Comparison of ENCODE assay signal across 15 cellular contexts in the genomic region with DNA sequence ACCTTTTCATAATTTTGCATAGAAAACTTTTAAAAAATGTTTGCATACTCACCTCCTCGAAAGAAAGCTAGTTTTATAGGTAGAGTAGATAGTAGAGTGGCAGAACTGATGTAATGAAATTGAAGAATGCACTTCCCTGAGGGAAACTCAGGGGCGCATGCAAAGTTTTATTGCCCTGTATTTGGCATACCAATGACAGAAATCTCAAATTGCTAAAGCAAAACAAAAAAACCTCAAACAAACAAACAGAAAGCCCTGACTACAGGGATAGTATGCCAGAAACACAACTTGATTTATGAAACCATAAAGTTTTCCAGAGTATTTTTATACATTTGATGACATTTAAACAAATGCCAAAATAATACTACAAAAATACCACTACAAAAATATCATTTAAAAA. TPM values are rescaled to one million over a fixed set of nuclear protein-coding genes. Genes with fewer than 3 reads are reported as not detected.
DNase-seq lines count a peak whose midpoint lies in the region; ATAC-seq and TF ChIP-seq lines count a peak whose summit lies in the region.
"Had no signal": no experiment of that assay in that cellular context is flagged by ENCODE, and none has a peak within 500 bp of the region (broad histone marks: within the 10 kb centered on the region; RNA-seq: fewer than 3 reads in every experiment).

No MANE protein-coding gene starts in this region.

- H3K27ac ChIP-seq in GM23338 (ENCODE audit: low read depth) (no peak overlapping the region), psoas muscle (no peak overlapping the region)

- no peaks in the 10 kb centered on the region for H3K9me3 Mint-ChIP-seq in GM23338
- H3K9me3 Mint-ChIP-seq: activated CD4-positive, alpha-beta memory T cell treated with anti-CD3 and anti-CD28 coated beads for 36 hours had no signal

- no peaks in the 10 kb centered on the region for H3K36me3 Mint-ChIP-seq in GM23338 (ENCODE audit: low read depth)
- H3K36me3 Mint-ChIP-seq: activated CD4-positive, alpha-beta memory T cell treated with anti-CD3 and anti-CD28 coated beads for 36 hours had no signal

- H3K27me3 ChIP-seq in GM23338 (ENCODE audit: insufficient read depth) = no peaks in the 10 kb centered on the region
- no peaks in the 10 kb centered on the region for H3K27me3 ChIP-seq in psoas muscle (ENCODE audit: insufficient read depth in 3 of 3, low read length in 2 of 3)

- H2AFZ ChIP-seq in GM23338 = no peak overlapping the region

- no peaks in the 10 kb centered on the region for H3K9me3 ChIP-seq in psoas muscle

- ATAC-seq in GM23338 = no peak
- no peak for ATAC-seq in psoas muscle

- no peaks in the 10 kb centered on the region for H3K79me2 ChIP-seq in GM23338 (replicated peaks; ENCODE audit: insufficient read depth)

- H3F3A ChIP-seq in GM23338 (replicated peaks; ENCODE audit: low read depth) = no peaks in the 10 kb centered on the region

- peaks cover 22% of the 10 kb centered on the region for H3K4me1 Mint-ChIP-seq in GM23338

- no peaks in the 10 kb centered on the region for H3K36me3 ChIP-seq in GM23338 (ENCODE audit: insufficient read depth)
- H3K36me3 ChIP-seq in psoas muscle (ENCODE audit: insufficient read depth in 1 of 2, low read depth in 1 of 2) = no peaks in the 10 kb centered on the region

- intact Hi-C loops in psoas muscle (cut with DNase I) = no loop called here

- WGBS in psoas muscle, 3 donors = 21 to 29% (median 22%) methylated on average over 2 of the region's 2 CpGs

- H3K4me1 ChIP-seq in GM23338 (ENCODE audit: insufficient read depth) (peaks cover 29% of the 10 kb centered on the region), psoas muscle (peaks cover 5% of the 10 kb centered on the region)

- no peaks in the 10 kb centered on the region for H3K9me2 ChIP-seq in GM23338 (ENCODE audit: insufficient read depth)

- no peak overlapping the region for H3K4me3 Mint-ChIP-seq in GM23338
- H3K4me3 Mint-ChIP-seq: activated CD4-positive, alpha-beta memory T cell treated with anti-CD3 and anti-CD28 coated beads for 36 hours had no signal

- H3K27ac Mint-ChIP-seq in GM23338 = peak overlapping the region; percentile 85
- H3K27ac Mint-ChIP-seq: activated CD4-positive, alpha-beta memory T cell treated with anti-CD3 and anti-CD28 coated beads for 36 hours had no signal

- H3K4me3 ChIP-seq in GM23338 (no peak overlapping the region), psoas muscle (peak overlapping the region; percentile 64)

- H4K20me1 ChIP-seq in GM23338 (replicated peaks; ENCODE audit: insufficient read depth) = no peaks in the 10 kb centered on the region

- DNase-seq in GM23338 (ENCODE audit: low spot score) (peak; percentile 23), SW480 (ENCODE audit: low spot score) (peak; percentile 4), fibroblast of gingiva (ENCODE audit: low read depth) (peak; percentile 40), psoas muscle (no peak), cerebellar nuclear complex (lab: John Stamatoyannopoulos, UW) (no peak), cortex of kidney (lab: John Stamatoyannopoulos, UW) (no peak), NCI-H2171 treated with DMSO at 0.1 percent for 48 hours (lab: John Stamatoyannopoulos, UW) (no peak)
- no peak for DNase-seq in activated CD4-positive, alpha-beta T cell treated with anti-CD3 and anti-CD28 coated beads, Interleukin-2, amount 50 U/mL, for 48 hours
- DNase-seq: activated CD4-positive, alpha-beta memory T cell treated with anti-CD3 and anti-CD28 coated beads for 36 hours; activated gamma-delta T cell; caudate nucleus; DND-41; kidney glomerular epithelial cell; NCI-H226; stimulated activated CD4-positive, alpha-beta T cell treated with anti-CD3 and anti-CD28 coated beads, Interleukin-15, amount 100 ng/mL, for 24 hours had no signal

- peaks cover 4% of the 10 kb centered on the region for H3K27me3 Mint-ChIP-seq in GM23338 (ENCODE audit: insufficient read depth, low read depth, poor library complexity)

- peak overlapping the region; percentile 21; the same call in 1 of the 2 replicates for H3K4me2 ChIP-seq in GM23338

- no peak for TF ChIP-seq CTCF in GM23338 (conservative IDR thresholded peaks at IDR 0.05; ENCODE audit: low read depth in 2 of 2)
- TF ChIP-seq CTCF in psoas muscle (IDR thresholded peaks at IDR 0.05) = no peak

TF ChIP-seq in GM23338, 12 proteins besides CTCF, POLR2A, EP300 and RAD21 (continues in another document):
- no peak for TF ChIP-seq ZNF331 (CRISPR knock-in tag; IDR thresholded peaks at IDR 0.05; ENCODE audit: low read depth)
- no peak for TF ChIP-seq JUNB (IDR thresholded peaks at IDR 0.05; ENCODE audit: unreplicated experiment)
- TF ChIP-seq, protein P1, sequence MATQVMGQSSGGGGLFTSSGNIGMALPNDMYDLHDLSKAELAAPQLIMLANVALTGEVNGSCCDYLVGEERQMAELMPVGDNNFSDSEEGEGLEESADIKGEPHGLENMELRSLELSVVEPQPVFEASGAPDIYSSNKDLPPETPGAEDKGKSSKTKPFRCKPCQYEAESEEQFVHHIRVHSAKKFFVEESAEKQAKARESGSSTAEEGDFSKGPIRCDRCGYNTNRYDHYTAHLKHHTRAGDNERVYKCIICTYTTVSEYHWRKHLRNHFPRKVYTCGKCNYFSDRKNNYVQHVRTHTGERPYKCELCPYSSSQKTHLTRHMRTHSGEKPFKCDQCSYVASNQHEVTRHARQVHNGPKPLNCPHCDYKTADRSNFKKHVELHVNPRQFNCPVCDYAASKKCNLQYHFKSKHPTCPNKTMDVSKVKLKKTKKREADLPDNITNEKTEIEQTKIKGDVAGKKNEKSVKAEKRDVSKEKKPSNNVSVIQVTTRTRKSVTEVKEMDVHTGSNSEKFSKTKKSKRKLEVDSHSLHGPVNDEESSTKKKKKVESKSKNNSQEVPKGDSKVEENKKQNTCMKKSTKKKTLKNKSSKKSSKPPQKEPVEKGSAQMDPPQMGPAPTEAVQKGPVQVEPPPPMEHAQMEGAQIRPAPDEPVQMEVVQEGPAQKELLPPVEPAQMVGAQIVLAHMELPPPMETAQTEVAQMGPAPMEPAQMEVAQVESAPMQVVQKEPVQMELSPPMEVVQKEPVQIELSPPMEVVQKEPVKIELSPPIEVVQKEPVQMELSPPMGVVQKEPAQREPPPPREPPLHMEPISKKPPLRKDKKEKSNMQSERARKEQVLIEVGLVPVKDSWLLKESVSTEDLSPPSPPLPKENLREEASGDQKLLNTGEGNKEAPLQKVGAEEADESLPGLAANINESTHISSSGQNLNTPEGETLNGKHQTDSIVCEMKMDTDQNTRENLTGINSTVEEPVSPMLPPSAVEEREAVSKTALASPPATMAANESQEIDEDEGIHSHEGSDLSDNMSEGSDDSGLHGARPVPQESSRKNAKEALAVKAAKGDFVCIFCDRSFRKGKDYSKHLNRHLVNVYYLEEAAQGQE (IDR thresholded peaks at IDR 0.05; ENCODE audit: unreplicated experiment) = no peak
- TF ChIP-seq ZNF114 (CRISPR knock-in tag; IDR thresholded peaks at IDR 0.05) = no peak
- TF ChIP-seq STAT1 (IDR thresholded peaks at IDR 0.05; ENCODE audit: unreplicated experiment) = no peak
- TF ChIP-seq, protein P2, sequence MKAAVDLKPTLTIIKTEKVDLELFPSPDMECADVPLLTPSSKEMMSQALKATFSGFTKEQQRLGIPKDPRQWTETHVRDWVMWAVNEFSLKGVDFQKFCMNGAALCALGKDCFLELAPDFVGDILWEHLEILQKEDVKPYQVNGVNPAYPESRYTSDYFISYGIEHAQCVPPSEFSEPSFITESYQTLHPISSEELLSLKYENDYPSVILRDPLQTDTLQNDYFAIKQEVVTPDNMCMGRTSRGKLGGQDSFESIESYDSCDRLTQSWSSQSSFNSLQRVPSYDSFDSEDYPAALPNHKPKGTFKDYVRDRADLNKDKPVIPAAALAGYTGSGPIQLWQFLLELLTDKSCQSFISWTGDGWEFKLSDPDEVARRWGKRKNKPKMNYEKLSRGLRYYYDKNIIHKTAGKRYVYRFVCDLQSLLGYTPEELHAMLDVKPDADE (IDR thresholded peaks at IDR 0.05) = no peak
- no peak for TF ChIP-seq EZH2 (IDR thresholded peaks at IDR 0.05; ENCODE audit: low read depth, unreplicated experiment)
- TF ChIP-seq CREB1 (CRISPR knock-in tag; IDR thresholded peaks at IDR 0.05; ENCODE audit: low read depth) = no peak
- TF ChIP-seq POLR2AphosphoS5 (IDR thresholded peaks at IDR 0.05; ENCODE audit: low read depth) = no peak

RNA-seq across cellular contexts. Expression of a gene that starts 1.8 kb away (rescaled TPM):
- total RNA-seq in GM23338 (2014; rRNA removed; shearing (Covaris generic)) = 0.35 and 0.39 TPM in 2 replicates
- polyA plus RNA-seq in GM23338 (2016; fragmentation: Nextera tagmentation; extraction: Ambion mirVana) (0.17 and 0.31 TPM in 2 replicates), psoas muscle (1 to 10 TPM in 1 of 3 donors, under 1 TPM in 2; 0.34 to 1.4 (median 0.53) TPM)
- total RNA-seq in psoas muscle = 1 to 10 TPM; 1.5 to 4.1 (median 2.2) TPM
- total RNA-seq: activated CD4-positive, alpha-beta memory T cell treated with anti-CD3 and anti-CD28 coated beads for 36 hours had no signal

RNA-seq across cellular contexts. Expression of a gene that starts 39.7 kb away (rescaled TPM):
- total RNA-seq in GM23338 (2014; rRNA removed; shearing (Covaris generic)) = 16.2 and 17.1 TPM in 2 replicates
- 27.9 and 30.8 TPM in 2 replicates for polyA plus RNA-seq in GM23338 (2016; fragmentation: Nextera tagmentation; extraction: Ambion mirVana)
- not detected for total RNA-seq in psoas muscle
- polyA plus RNA-seq in psoas muscle = under 1 TPM; 0.05 to 0.15 (median 0.05) TPM
- total RNA-seq: activated CD4-positive, alpha-beta memory T cell treated with anti-CD3 and anti-CD28 coated beads for 36 hours had no signal

Comparison
In these comparisons a context has a peak if more than half of its experiments do, and no peak if none do; other contexts are left out.
1. DNase-seq: peak in GM23338 (single experiment), SW480 (single experiment) and fibroblast of gingiva (single experiment); none in psoas muscle (0 of 2), cerebellar nuclear complex (0 of 2), cortex of kidney (single experiment), NCI-H2171 treated with DMSO at 0.1 percent for 48 hours (single experiment) and activated CD4-positive, alpha-beta T cell treated with anti-CD3 and anti-CD28 coated beads, Interleukin-2, amount 50 U/mL, for 48 hours (0 of 2).
2. RNA of a gene that starts 39.7 kb away (total RNA-seq): 16.2 to 17.1 TPM in GM23338; not detected in psoas muscle; every median in the first group is over 10 times any median in the second.